ENCODE assay signal across 24 cellular contexts in the genomic region with DNA sequence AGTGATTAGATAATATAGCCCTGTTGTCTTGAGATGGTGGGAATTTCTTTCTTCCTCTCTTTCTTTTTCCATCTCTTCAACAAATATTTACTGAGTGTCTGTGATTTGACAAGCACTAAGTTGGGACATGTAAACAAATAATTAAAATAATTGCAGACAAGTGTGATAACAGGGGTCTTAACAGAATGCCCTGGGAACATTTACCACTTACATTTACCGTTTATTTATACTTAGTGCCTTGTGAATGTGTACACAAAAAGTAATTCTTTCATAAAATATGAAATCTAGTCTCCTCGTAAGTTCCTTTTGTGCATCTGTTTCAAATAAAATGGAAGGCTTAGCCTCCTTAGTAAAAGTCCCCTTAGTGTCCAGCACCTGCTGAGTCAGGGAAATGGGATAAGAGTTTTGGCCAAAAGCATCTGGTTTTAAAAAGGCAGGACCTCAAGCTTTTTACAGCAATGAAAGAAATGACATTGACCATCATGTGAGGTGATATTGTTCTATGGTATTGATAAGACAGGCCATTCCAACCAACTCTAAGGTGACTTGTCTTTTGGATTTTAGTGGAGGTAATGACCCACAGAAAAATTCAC.
"Had no signal": no experiment of that assay in that cellular context is flagged by ENCODE, and none has a peak within 500 bp of the region (broad histone marks: within the 10 kb centered on the region; RNA-seq: fewer than 3 reads in every experiment).

No MANE protein-coding gene starts in this region.

- ATAC-seq: Right ventricle myocardium inferior, SK-N-SH treated with all-trans-retinoic acid at 6 μM for 48 hours had no signal

- DNase-seq: Kasumi-1, MM.1S, NCI-H1092 treated with DMSO at 0.1 percent for 48 hours, NCI-H1436, NCI-H187, NCI-H2029, NCI-H2081 treated with DMSO at 0.1 percent for 48 hours, NCI-H2171, NCI-H226, NCI-H446, NCI-H510A, NCI-H524 treated with DMSO at 0.1 percent for 48 hours, NCI-H69, NCI-H774, OCI-M1, PC-9, Peyer's patch, SHP77 treated with DMSO at 0.1 percent for 48 hours, SJCRH30 had no signal

- H3K4me2 ChIP-seq: KMS-11, PC-9 had no signal

- H3K4me3 ChIP-seq: PC-9, Peyer's patch, SJCRH30 had no signal

- H3K36me3 ChIP-seq: Peyer's patch, SJCRH30 had no signal

- H2AFZ ChIP-seq: PC-9 had no signal

- H3K4me1 ChIP-seq: Peyer's patch, SJCRH30 had no signal

- H3K9me3 ChIP-seq: Peyer's patch, SJCRH30 had no signal

- FAIRE-seq: HTR-8/SVneo had no signal

- H3K27ac ChIP-seq: HL-60, KMS-11, PC-9, Peyer's patch, SJCRH30 had no signal

- H3K27me3 ChIP-seq: Peyer's patch, SJCRH30 had no signal

- H3K9ac ChIP-seq: KMS-11 had no signal
